Comparison of ENCODE assay signal across 5 cellular contexts in genomic region chr7:100854899-100855298, GRCh38. TPM values are rescaled to one million over a fixed set of nuclear protein-coding genes. Genes with fewer than 3 reads are reported as not detected.
DNase-seq lines count a peak whose midpoint lies in the region; ATAC-seq and TF ChIP-seq lines count a peak whose summit lies in the region.
"Not testable (repeated sequence)": the region's sequence is repeated elsewhere in the genome, so short reads cannot be mapped to it uniquely, and the experiment has no call there.

No MANE protein-coding gene starts in this region.

- H3K36me3 ChIP-seq in HEK293 (ENCODE audit: control insufficient read depth in 2 of 2, insufficient read depth in 1 of 2, low read length in 2 of 2); neuronal stem cell (replicated peaks in 1 of 2; ENCODE audit: control insufficient read depth in 2 of 2, insufficient read depth in 2 of 2, low read length in 2 of 2): not testable (repeated sequence)
- H3K36me3 ChIP-seq in spleen = peaks cover 0 to 61% (median 29%) of the 10 kb centered on the region in 6 donors

- H2BK120ac ChIP-seq in neuronal stem cell (ENCODE audit: low read depth, low read length) = not testable (repeated sequence)

- not testable (repeated sequence) for H3K14ac ChIP-seq in neuronal stem cell (ENCODE audit: low read length)

- not testable (repeated sequence) for TF ChIP-seq POLR2A in spleen (IDR thresholded peaks at IDR 0.05)

- WGBS in neuronal stem cell (ENCODE audit: extremely low coverage in 2 of 2, insufficient read length in 2 of 2, insufficient replicate concordance in 1 of 2), 2 donors = no CpG with 5 or more reads among the region's 9 CpGs
- WGBS in spleen, 5 donors = 96 to 98% (median 96%) methylated on average over 9 of the region's 9 CpGs

- not testable (repeated sequence) for H3K4me1 Mint-ChIP-seq in WTC11

- H3K9me3 Mint-ChIP-seq in WTC11 = not testable (repeated sequence)

- not testable (repeated sequence) for H3K4me1 ChIP-seq in HEK293 (ENCODE audit: control insufficient read depth, insufficient read depth, low read length); neuronal stem cell (ENCODE audit: control insufficient read depth in 2 of 2, insufficient read depth in 1 of 2, low read depth in 1 of 2, low read length in 2 of 2)
- peaks cover 12 to 64% (median 32%) of the 10 kb centered on the region in 6 donors for H3K4me1 ChIP-seq in spleen

- H2BK5ac ChIP-seq in neuronal stem cell (ENCODE audit: low read length) = not testable (repeated sequence)

- H3K27ac ChIP-seq in HEK293 (ENCODE audit: extremely low read depth, low read depth, low read length); neuronal stem cell (replicated peaks; ENCODE audit: low read length); spleen: not testable (repeated sequence)

- H3K23ac ChIP-seq in neuronal stem cell (ENCODE audit: low read depth, low read length, poor library complexity) = peak overlapping the region; percentile 43

- H4K91ac ChIP-seq in neuronal stem cell (ENCODE audit: low read depth, low read length, poor library complexity) = not testable (repeated sequence)

- H3K27me3 Mint-ChIP-seq in WTC11 (ENCODE audit: low read depth) = not testable (repeated sequence)

- H3K4ac ChIP-seq in neuronal stem cell (ENCODE audit: low read length) = not testable (repeated sequence)

- CTCF ChIA-PET in HEK293 (lab: Yijun Ruan, JAX) (interaction anchor here (0.7 to 2.5 kb wide), 2 partner anchors 10 to 163 kb away, joined by 3 to 7 read pairs; no protein-coding TSS in a partner anchor), WTC11 (lab: Charles Lee) (interaction anchor here (0.7 to 5.6 kb wide), 3 partner anchors 53 to 150 kb away, joined by 3 to 131 read pairs (median 53); partner anchors contain the start of gene POP7)

- not testable (repeated sequence) for H3K4me2 ChIP-seq in neuronal stem cell (ENCODE audit: insufficient read depth, low read length, poor library complexity, severe bottlenecking)

- not testable (repeated sequence) for H3K4me3 ChIP-seq in HEK293 (ENCODE audit: low read depth, low read length); neuronal stem cell (ENCODE audit: low read length in 2 of 2); spleen

- not testable (repeated sequence) for H3K27ac Mint-ChIP-seq in WTC11

- not testable (repeated sequence) for ATAC-seq in WTC11, Right ventricle myocardium inferior

- H3K36me3 Mint-ChIP-seq in WTC11 = not testable (repeated sequence)

- not testable (repeated sequence) for H3K18ac ChIP-seq in neuronal stem cell (ENCODE audit: low read length)

- not testable (repeated sequence) for H2AFZ ChIP-seq in neuronal stem cell (ENCODE audit: low read length)

- not testable (repeated sequence) for H4K8ac ChIP-seq in neuronal stem cell (ENCODE audit: low read depth, low read length)

- intact Hi-C loops in Right ventricle myocardium inferior (cut with DNase I) (loop anchor here (5.0 to 10.0 kb wide), 2 partner anchors 148 to 240 kb away; partner anchors contain the start of genes MOSPD3 and POP7), spleen (cut with DNase I; ENCODE audit: low total_unique reads) (loop anchor here (10.0 kb wide), 1 partner anchor 150 kb away; the partner anchor contains the start of gene POP7)

- not testable (repeated sequence) for H3K79me1 ChIP-seq in neuronal stem cell (ENCODE audit: low read depth, low read length)

- POLR2A ChIA-PET in HEK293 (lab: Yijun Ruan, JAX) = not testable (repeated sequence)
- POLR2A ChIA-PET in WTC11 (lab: Charles Lee) = interaction anchor here (1.5 kb wide), 1 partner anchor 27 kb away, joined by 3 read pairs; no protein-coding TSS in a partner anchor

- not testable (repeated sequence) for H3K4me3 Mint-ChIP-seq in WTC11

- H2BK12ac ChIP-seq in neuronal stem cell (ENCODE audit: low read length) = not testable (repeated sequence)

- TF ChIP-seq CTCF in HEK293 (tag by site-specific recombination; IDR thresholded peaks at IDR 0.05); WTC11 (IDR thresholded peaks at IDR 0.05); spleen (IDR thresholded peaks at IDR 0.05 in 8 of 11, conservative IDR thresholded peaks at IDR 0.05 in 3 of 11): not testable (repeated sequence)

- H3K9me3 ChIP-seq in HEK293 (ENCODE audit: control insufficient read depth, insufficient read depth, low read depth, low read length); neuronal stem cell (replicated peaks in 1 of 2; ENCODE audit: control insufficient read depth in 2 of 2, insufficient read depth in 1 of 2, low read depth in 1 of 2, low read length in 2 of 2); spleen: not testable (repeated sequence)

- not testable (repeated sequence) for H2BK15ac ChIP-seq in neuronal stem cell (ENCODE audit: low read length)

- DNase-seq in WTC11 (ENCODE audit: low spot score); neuronal stem cell (ENCODE audit: low spot score): not testable (repeated sequence)
- DNase-seq in Right ventricle myocardium inferior (ENCODE audit: missing footprints) = peak; percentile 3
- peak; percentile 24 for DNase-seq in spleen

- H3K27me3 ChIP-seq in neuronal stem cell (ENCODE audit: control insufficient read depth in 3 of 3, insufficient read depth in 3 of 3, low read depth in 1 of 3, low read length in 3 of 3); spleen (replicated peaks in 1 of 7): not testable (repeated sequence)

- H2AK5ac ChIP-seq in neuronal stem cell (ENCODE audit: low read depth, low read length) = not testable (repeated sequence)

- not testable (repeated sequence) for H3K9ac ChIP-seq in neuronal stem cell (ENCODE audit: low read depth, low read length, poor library complexity)

TF ChIP-seq in HEK293, 187 proteins besides CTCF, POLR2A, EP300 and RAD21:
- TF ChIP-seq ZNF121 (tag by site-specific recombination; IDR thresholded peaks at IDR 0.05) = 0 out of 2 replicates have a peak, but pooled peaks have one; percentile 56
TF ChIP-seq in HEK293: peak in this region for 1; not testable (repeated sequence) for 186.

TF ChIP-seq in WTC11, 78 proteins besides CTCF, POLR2A, EP300 and RAD21:
- 0 out of 2 replicates have a peak, but pooled peaks have one; percentile 24 for TF ChIP-seq ZNF121 (CRISPR knock-in tag; IDR thresholded peaks at IDR 0.05)

RNA-seq across cellular contexts. Expression of gene SLC12A9, which starts 2.4 kb away (rescaled TPM):
- total RNA-seq in WTC11 (2021) (32.6 to 39.3 TPM (median 34.1 TPM) in 3 replicates), Right ventricle myocardium inferior (10.2 TPM), spleen (100 to 1,000 TPM in 1 of 7 donors, 10 to 100 TPM in 6; 34.4 to 109 (median 55.7) TPM)
- 11.0 TPM for polyA plus RNA-seq in neuronal stem cell (2013, experiment 1 of 2)
- polyA plus RNA-seq in neuronal stem cell (2013, experiment 2 of 2) = 9.5 TPM
- polyA plus RNA-seq in spleen = 10 to 100 TPM; 17.0 to 48.4 (median 39.3) TPM

RNA-seq across cellular contexts. Expression of gene TRIP6, which starts 12.3 kb away (rescaled TPM):
- total RNA-seq in WTC11 (2021) (128 to 140 TPM (median 130 TPM) in 3 replicates), Right ventricle myocardium inferior (15.5 TPM), spleen (10 to 100 TPM; 17.6 to 30.2 (median 22.2) TPM)
- 34.6 TPM for polyA plus RNA-seq in neuronal stem cell (2013, experiment 1 of 2)
- polyA plus RNA-seq in neuronal stem cell (2013, experiment 2 of 2) = 35.8 TPM
- polyA plus RNA-seq in spleen = 10 to 100 TPM; 12.4 to 22.4 (median 14.8) TPM

RNA-seq across cellular contexts. Expression of gene SRRT, which starts 20.0 kb away (rescaled TPM):
- 209 to 238 TPM (median 233 TPM) in 3 replicates for total RNA-seq in WTC11 (2021)
- total RNA-seq in Right ventricle myocardium inferior = 70.5 TPM
- polyA plus RNA-seq in neuronal stem cell (2013, experiment 1 of 2) = 97.6 TPM
- 99.4 TPM for polyA plus RNA-seq in neuronal stem cell (2013, experiment 2 of 2)
- total RNA-seq in spleen = 100 to 1,000 TPM in 4 of 7 donors, 10 to 100 TPM in 3; 67.0 to 160 (median 132) TPM
- polyA plus RNA-seq in spleen = 100 to 1,000 TPM in 1 of 3 donors, 10 to 100 TPM in 2; 54.7 to 104 (median 92.6) TPM

RNA-seq across cellular contexts. Expression of gene EPHB4, which starts 27.6 kb away (rescaled TPM):
- 99.7 to 120 TPM (median 104 TPM) in 3 replicates for total RNA-seq in WTC11 (2021)
- total RNA-seq in Right ventricle myocardium inferior = 27.0 TPM
- 55.9 TPM for polyA plus RNA-seq in neuronal stem cell (2013, experiment 1 of 2)
- polyA plus RNA-seq in neuronal stem cell (2013, experiment 2 of 2) = 55.0 TPM
- total RNA-seq in spleen = 100 to 1,000 TPM in 5 of 7 donors, 10 to 100 TPM in 2; 82.9 to 157 (median 109) TPM
- polyA plus RNA-seq in spleen = 10 to 100 TPM; 14.8 to 34.7 (median 21.4) TPM

RNA-seq across cellular contexts. Expression of gene UFSP1, which starts 34.6 kb away (rescaled TPM):
- total RNA-seq in WTC11 (2021) (3.9 to 4.8 TPM (median 4.6 TPM) in 3 replicates), Right ventricle myocardium inferior (1.9 TPM), spleen (1 to 10 TPM; 1.3 to 5.6 (median 2.8) TPM)
- 1.1 TPM for polyA plus RNA-seq in neuronal stem cell (2013, experiment 1 of 2)
- polyA plus RNA-seq in neuronal stem cell (2013, experiment 2 of 2) = 1.0 TPM
- 1 to 10 TPM; 4.2 to 6.9 (median 5.1) TPM for polyA plus RNA-seq in spleen
